9 cellular contexts compared by ENCODE assay signal in genomic region chr18:34222025-34222395, GRCh38. TPM values are rescaled to one million over a fixed set of nuclear protein-coding genes. Genes with fewer than 3 reads are reported as not detected.
DNase-seq lines count a peak whose midpoint lies in the region; ATAC-seq and TF ChIP-seq lines count a peak whose summit lies in the region.
"Had no signal": no experiment of that assay in that cellular context is flagged by ENCODE, and none has a peak within 500 bp of the region (broad histone marks: within the 10 kb centered on the region; RNA-seq: fewer than 3 reads in every experiment).

No MANE protein-coding gene starts in this region.

- H3K4me3 ChIP-seq in A673 (ENCODE audit: low read depth, low read length, poor library complexity, severe bottlenecking) (peak overlapping the region; percentile 67), transverse colon (peak overlapping the region in 3 of 4 donors; percentile 20 to 55 (median 35))
- H3K4me3 ChIP-seq: lung had no signal

- no peaks in the 10 kb centered on the region for H3K9me3 ChIP-seq in A673 (ENCODE audit: low read depth, low read length, poor library complexity, severe bottlenecking)
- H3K9me3 ChIP-seq in transverse colon, result no peaks in the 10 kb centered on the region

- CTCF ChIA-PET in A673 (lab: Charles Lee), result no interaction called here

- in situ Hi-C loops in transverse colon (cut with MboI; ENCODE audit: low pct_ligation_motif_present in 1 of 4, low pct_unique_long_range_greater_than_20kb in 1 of 4, low sequenced_read_pairs in 3 of 4), result no loop called here

- intact Hi-C loops in A673 (cut with micrococcal nuclease; ENCODE audit: unreplicated experiment) (loop anchor here (2.0 to 10.0 kb wide), 3 partner anchors 100 to 387 kb away; no protein-coding TSS in a partner anchor), transverse colon (cut with DNase I; ENCODE audit: low total_unique reads) (no loop called here)

- H3K4me1 ChIP-seq in A673 (ENCODE audit: insufficient read depth, low read length, poor library complexity, severe bottlenecking) (peaks cover 4% of the 10 kb centered on the region), transverse colon (peaks cover 0 to 33% (median 28%) of the 10 kb centered on the region in 4 donors)

- WGBS in transverse colon (ENCODE audit: low coverage in 1 of 2), 2 donors, result 6% methylated on average over 11 of the region's 11 CpGs; no CpG with 5 or more reads in 1 of the 2 donors

- TF ChIP-seq CTCF in A673 (conservative IDR thresholded peaks at IDR 0.05; ENCODE audit: low read depth, low read length), result no peak
- no peak for TF ChIP-seq CTCF in transverse colon (IDR thresholded peaks at IDR 0.05)
- TF ChIP-seq CTCF in GM10266 (IDR thresholded peaks at IDR 0.05; ENCODE audit: control insufficient read depth, insufficient read depth, low read depth, missing control alignments), result no peak

- no TSS peak for BruUV-seq in A673 (replicated peaks; lab: Mats Ljungman, UMichigan)

- no peak for TF ChIP-seq EP300 in transverse colon (IDR thresholded peaks at IDR 0.05; ENCODE audit: low read depth)

- ATAC-seq in HG02870 (IDR thresholded peaks at IDR 0.05; ENCODE audit: unreplicated experiment) (peak; percentile 12), left lobe of liver (peak; percentile 15), GM18867 (IDR thresholded peaks at IDR 0.05; ENCODE audit: unreplicated experiment) (no peak)

- no peaks in the 10 kb centered on the region for H3K36me3 ChIP-seq in A673 (ENCODE audit: insufficient read depth, low read length, poor library complexity, severe bottlenecking)
- no peaks in the 10 kb centered on the region for H3K36me3 ChIP-seq in transverse colon

- POLR2A ChIA-PET in A673 (lab: Charles Lee; ENCODE audit: low non-redundant PET), result no interaction called here

- H3K27ac ChIP-seq in A673 (ENCODE audit: low read depth, low read length, poor library complexity, severe bottlenecking) (peak overlapping the region; percentile 76), transverse colon (no peak overlapping the region)

- H3K27me3 ChIP-seq in A673 (replicated peaks; ENCODE audit: insufficient read depth, low read depth, low read length, poor library complexity), result peaks cover 13% of the 10 kb centered on the region
- peaks cover 72% of the 10 kb centered on the region for H3K27me3 ChIP-seq in transverse colon

- DNase-seq in A673 (ENCODE audit: low spot score) (peak; percentile 74), amygdala (lab: John Stamatoyannopoulos, UW) (peak in 40 of 56 donors; percentile 3 to 72 (median 36)), left lobe of liver (ENCODE audit: low spot score) (no peak), transverse colon (no peak), GM10266 (ENCODE audit: extremely low spot score) (no peak), OCI-M1 (lab: John Stamatoyannopoulos, UW) (no peak)

- no peak for TF ChIP-seq POLR2A in transverse colon (IDR thresholded peaks at IDR 0.05)

RNA-seq across cellular contexts. Expression of gene NOL4, which starts 2.7 kb away (rescaled TPM):
- total RNA-seq in A673 (2021), result 34.4 and 36.7 TPM in 2 replicates
- 2.8 TPM for total RNA-seq in left lobe of liver
- total RNA-seq in transverse colon, result 1 to 10 TPM in 1 of 4 donors, not detected in 3; 1.7 TPM

Comparison
In these comparisons a context has a peak if more than half of its experiments do, and no peak if none do; other contexts are left out.
1. DNase-seq: peak in A673 (single experiment) and amygdala (40 of 56); none in left lobe of liver (single experiment), transverse colon (single experiment), GM10266 (single experiment) and OCI-M1 (single experiment).